ENCODE assay signal across 11 cellular contexts in the genomic region with DNA sequence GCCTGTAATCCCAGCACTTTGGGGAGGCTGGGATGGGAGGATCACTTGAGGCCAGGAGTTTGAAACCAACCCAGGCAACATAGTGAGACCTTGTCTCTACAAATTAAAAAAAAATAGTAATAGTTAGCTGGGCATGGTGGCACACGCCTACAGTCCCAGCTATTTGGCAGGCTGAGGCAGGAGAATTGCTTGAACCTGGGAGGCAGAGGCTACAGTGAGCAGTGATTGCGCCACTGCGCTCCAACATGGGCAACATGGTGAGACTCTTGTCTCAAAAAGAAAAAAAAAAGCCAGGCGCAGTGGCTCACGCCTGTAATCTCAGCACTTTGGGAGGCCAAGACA. TPM values are rescaled to one million over a fixed set of nuclear protein-coding genes. Genes with fewer than 3 reads are reported as not detected.
DNase-seq lines count a peak whose midpoint lies in the region; ATAC-seq and TF ChIP-seq lines count a peak whose summit lies in the region.
"Had no signal": no experiment of that assay in that cellular context is flagged by ENCODE, and none has a peak within 500 bp of the region (broad histone marks: within the 10 kb centered on the region; RNA-seq: fewer than 3 reads in every experiment).

No MANE protein-coding gene starts in this region.

- H3K36me3 Mint-ChIP-seq in progenitor cell of endocrine pancreas (ENCODE audit: insufficient read depth), result no peaks in the 10 kb centered on the region

- peaks cover 11% of the 10 kb centered on the region for H3K27me3 Mint-ChIP-seq in progenitor cell of endocrine pancreas

- no peak overlapping the region for H3K4me3 Mint-ChIP-seq in progenitor cell of endocrine pancreas (ENCODE audit: low read depth)
- H3K4me3 Mint-ChIP-seq: activated T-cell treated with anti-CD3 and anti-CD28 coated beads, Interleukin-2, amount 50 U/mL, for 72 hours had no signal

- ATAC-seq in GM19455 (IDR thresholded peaks at IDR 0.05; ENCODE audit: unreplicated experiment) (no peak), GM21381 (IDR thresholded peaks at IDR 0.05; ENCODE audit: unreplicated experiment) (no peak)
- ATAC-seq: activated T-cell treated with anti-CD3 and anti-CD28 coated beads, Interleukin-2, amount 50 U/mL, for 72 hours had no signal

- in situ Hi-C loops in GM13976 (cut with MboI; ENCODE audit: low sequenced_read_pairs, unreplicated experiment), result no loop called here

- H3K27ac ChIP-seq in right atrium auricular region (peak overlapping the region; percentile 57 to 81), esophagus muscularis mucosa (replicated peaks in 1 of 4) (peak overlapping the region; percentile 52 to 72 (median 63))
- H3K27ac ChIP-seq: ovary had no signal

- no peaks in the 10 kb centered on the region for H3K9me3 ChIP-seq in right atrium auricular region
- no peaks in the 10 kb centered on the region for H3K9me3 ChIP-seq in esophagus muscularis mucosa
- H3K9me3 ChIP-seq: ovary had no signal

- TF ChIP-seq EP300 in esophagus muscularis mucosa (IDR thresholded peaks at IDR 0.05), result no peak

- no peak for TF ChIP-seq CTCF in right atrium auricular region (IDR thresholded peaks at IDR 0.05)
- no peak for TF ChIP-seq CTCF in esophagus muscularis mucosa (IDR thresholded peaks at IDR 0.05)
- TF ChIP-seq CTCF in progenitor cell of endocrine pancreas (IDR thresholded peaks at IDR 0.05; ENCODE audit: unreplicated experiment), result no peak
- TF ChIP-seq CTCF in GM13976 (IDR thresholded peaks at IDR 0.05; ENCODE audit: borderline replicate concordance, control extremely low read depth, extremely low read depth, insufficient read depth, missing control alignments), result no peak

- H3K4me1 Mint-ChIP-seq in progenitor cell of endocrine pancreas (ENCODE audit: low read depth), result peaks cover 24% of the 10 kb centered on the region

- H3K36me3 ChIP-seq in right atrium auricular region (no peaks in the 10 kb centered on the region), esophagus muscularis mucosa (no peaks in the 10 kb centered on the region)
- H3K36me3 ChIP-seq: ovary had no signal

- peak overlapping the region; percentile 37 for H3K27ac Mint-ChIP-seq in progenitor cell of endocrine pancreas
- H3K27ac Mint-ChIP-seq: activated T-cell treated with anti-CD3 and anti-CD28 coated beads, Interleukin-2, amount 50 U/mL, for 72 hours had no signal

- no peaks in the 10 kb centered on the region for H3K9me3 Mint-ChIP-seq in progenitor cell of endocrine pancreas (ENCODE audit: low read depth)
- H3K9me3 Mint-ChIP-seq: activated T-cell treated with anti-CD3 and anti-CD28 coated beads, Interleukin-2, amount 50 U/mL, for 72 hours had no signal

- H3K4me1 ChIP-seq in right atrium auricular region, result peaks cover 0 to 53% of the 10 kb centered on the region in 2 donors
- H3K4me1 ChIP-seq in esophagus muscularis mucosa, result peaks cover 26 to 44% (median 41%) of the 10 kb centered on the region in 4 donors

- H3K4me3 ChIP-seq in right atrium auricular region (no peak overlapping the region), esophagus muscularis mucosa (peak overlapping the region in 3 of 4 donors; percentile 0 to 28 (median 13))
- H3K4me3 ChIP-seq: ovary had no signal

- no peaks in the 10 kb centered on the region for H3K27me3 ChIP-seq in right atrium auricular region
- H3K27me3 ChIP-seq in esophagus muscularis mucosa, result no peaks in the 10 kb centered on the region
- H3K27me3 ChIP-seq: ovary had no signal

- WGBS in esophagus muscularis mucosa, result 86% methylated on average over 5 of the region's 5 CpGs

- no peak for TF ChIP-seq POLR2A in esophagus muscularis mucosa (IDR thresholded peaks at IDR 0.05; ENCODE audit: low read depth)

- DNase-seq in right atrium auricular region (ENCODE audit: low spot score), result no peak
- DNase-seq in cardiac septum (ENCODE audit: low spot score), result no peak
- DNase-seq in esophagus muscularis mucosa (ENCODE audit: extremely low spot score), result no peak
- no peak for DNase-seq in progenitor cell of endocrine pancreas (ENCODE audit: low spot score, unreplicated experiment)
- DNase-seq in SKM-1 treated with dmso at 0.1 percent for 144 hours (lab: John Stamatoyannopoulos, UW; ENCODE audit: unreplicated experiment), result no peak
- DNase-seq in GM13976 (ENCODE audit: low spot score), result no peak
- DNase-seq: activated T-cell treated with anti-CD3 and anti-CD28 coated beads, Interleukin-2, amount 50 U/mL, for 72 hours; GF-D8 had no signal

- intact Hi-C loops in cardiac septum (cut with DNase I), result no loop called here
- intact Hi-C loops in esophagus muscularis mucosa (cut with DNase I), result loop anchor here (10.0 kb wide), 1 partner anchor 59 kb away; no protein-coding TSS in a partner anchor

RNA-seq across cellular contexts. Expression of a gene that starts 56.9 kb away (rescaled TPM):
- 10 to 100 TPM; 38.6 to 46.5 TPM for total RNA-seq in right atrium auricular region
- 25.7 TPM for total RNA-seq in cardiac septum
- 10 to 100 TPM; 36.3 to 63.6 (median 48.2) TPM for total RNA-seq in esophagus muscularis mucosa
- total RNA-seq in progenitor cell of endocrine pancreas, result 83.1 and 88.1 TPM in 2 replicates

Comparison
In these comparisons a context has a peak if more than half of its experiments do, and no peak if none do; other contexts are left out.
1. H3K4me3 ChIP-seq: peak in esophagus muscularis mucosa (3 of 4); none in right atrium auricular region (0 of 2).